8 cellular contexts compared by ENCODE assay signal in the genomic region with DNA sequence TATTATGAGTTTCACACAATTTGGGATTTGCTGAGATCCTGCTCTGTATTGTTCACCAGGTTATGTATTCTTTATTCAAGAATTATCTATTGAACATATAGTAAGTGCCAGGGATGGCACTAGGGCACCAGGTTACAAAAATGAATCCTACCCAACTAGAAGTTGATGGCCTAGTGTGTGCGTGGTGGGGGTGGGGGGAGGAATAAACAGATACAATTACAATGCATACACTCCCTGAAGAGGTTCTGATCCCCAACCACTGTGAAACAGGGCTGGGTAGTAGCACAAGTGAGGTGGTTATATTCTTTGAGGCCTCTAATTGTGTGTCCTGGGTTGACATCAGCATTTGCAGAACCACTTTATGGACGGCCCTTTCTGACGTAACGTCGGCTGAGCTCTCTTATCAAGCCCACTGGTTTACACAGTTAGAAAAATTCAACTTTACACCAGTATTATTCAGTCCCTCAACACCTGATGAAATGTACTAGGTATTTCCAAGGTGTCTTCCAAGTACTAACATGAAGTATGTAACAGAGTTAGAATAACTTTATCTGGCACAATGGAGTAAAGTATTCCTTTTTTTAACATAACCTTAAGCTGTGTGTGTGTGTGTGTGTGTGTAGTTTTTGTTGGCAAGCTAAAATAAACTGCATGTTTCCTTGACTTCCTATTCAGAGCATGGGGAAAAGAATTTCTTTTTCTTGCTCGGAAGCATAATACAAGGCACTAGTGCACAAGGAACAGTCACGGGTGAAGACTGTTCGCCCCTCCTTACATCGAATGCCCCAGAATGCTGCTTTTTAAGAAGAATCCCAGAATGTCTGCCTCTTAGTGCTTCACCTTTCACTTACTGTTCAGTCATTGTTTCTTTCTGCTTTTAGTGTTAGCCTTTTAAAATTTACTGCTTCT. TPM values are rescaled to one million over a fixed set of nuclear protein-coding genes. Genes with fewer than 3 reads are reported as not detected.
DNase-seq lines count a peak whose midpoint lies in the region; ATAC-seq and TF ChIP-seq lines count a peak whose summit lies in the region.

No MANE protein-coding gene starts in this region.

- H3K4me1 ChIP-seq in ACC112 (ENCODE audit: control insufficient read depth, insufficient read depth, low read length, unreplicated experiment) = peaks cover 69% of the 10 kb centered on the region
- peaks cover 44% of the 10 kb centered on the region for H3K4me1 ChIP-seq in Loucy (ENCODE audit: insufficient read depth, low read length, poor library complexity, severe bottlenecking)
- peaks cover 41% of the 10 kb centered on the region for H3K4me1 ChIP-seq in mammary epithelial cell (ENCODE audit: insufficient read depth, low read length)
- peaks cover 21 to 32% of the 10 kb centered on the region in 2 donors for H3K4me1 ChIP-seq in mucosa of rectum (ENCODE audit: control insufficient read depth in 2 of 2, insufficient read depth in 2 of 2, low read length in 2 of 2)

- intact Hi-C loops in mammary epithelial cell (cut with micrococcal nuclease) = loop anchor here (1.0 to 10.0 kb wide), 2 partner anchors 84 to 372 kb away; a partner anchor contains a TSS

- H3K27ac ChIP-seq in ACC112 (ENCODE audit: low read depth, low read length) (peak overlapping the region; percentile 66), mammary epithelial cell (ENCODE audit: insufficient read depth, low read depth, low read length) (no peak overlapping the region), mucosa of rectum (ENCODE audit: low read depth in 2 of 2, low read length in 2 of 2) (peak overlapping the region; percentile 29 to 57)

- CTCF ChIA-PET in mammary epithelial cell (lab: Charles Lee; ENCODE audit: low non-redundant PET) = interaction anchor here (0.6 to 1.2 kb wide), 3 partner anchors 74 to 85 kb away, joined by 3 to 12 read pairs (median 8); no protein-coding TSS in a partner anchor

- H3K9ac ChIP-seq in Loucy (ENCODE audit: low read depth, low read length, poor library complexity, severe bottlenecking) = peak overlapping the region; percentile 22
- no peak overlapping the region for H3K9ac ChIP-seq in mammary epithelial cell (ENCODE audit: insufficient read depth, low read length)
- no peak overlapping the region for H3K9ac ChIP-seq in mucosa of rectum (ENCODE audit: low read depth in 1 of 2, low read length in 2 of 2)

- H3K36me3 ChIP-seq in ACC112 (ENCODE audit: insufficient read depth, low read length) (no peaks in the 10 kb centered on the region), Loucy (ENCODE audit: insufficient read depth, low read length) (no peaks in the 10 kb centered on the region), mammary epithelial cell (ENCODE audit: insufficient read depth, low read length) (no peaks in the 10 kb centered on the region), mucosa of rectum (ENCODE audit: control insufficient read depth in 2 of 2, insufficient read depth in 2 of 2, low read length in 2 of 2) (peaks cover 0 to 4% of the 10 kb centered on the region in 2 donors)

- DNase-seq in mammary epithelial cell (no peak), NCI-H2227 treated with DMSO at 0.1 percent for 48 hours (lab: John Stamatoyannopoulos, UW) (no peak), activated gamma-delta T cell (lab: John Stamatoyannopoulos, UW) (no peak), pons (ENCODE audit: low spot score) (no peak)

- BruUV-seq in mammary epithelial cell (replicated peaks; lab: Mats Ljungman, UMichigan) = TSS peak; percentile 41

- ATAC-seq in GM18867 (IDR thresholded peaks at IDR 0.05; ENCODE audit: unreplicated experiment) = no peak

- H3K27me3 ChIP-seq in ACC112 (ENCODE audit: insufficient read depth, low read length) (no peaks in the 10 kb centered on the region), Loucy (ENCODE audit: insufficient read depth, low read length, poor library complexity, severe bottlenecking) (no peaks in the 10 kb centered on the region), mammary epithelial cell (ENCODE audit: insufficient read depth, low read length) (no peaks in the 10 kb centered on the region), mucosa of rectum (ENCODE audit: control insufficient read depth in 2 of 2, insufficient read depth in 2 of 2, low read length in 2 of 2) (no peaks in the 10 kb centered on the region)

- H4K20me1 ChIP-seq in Loucy (ENCODE audit: insufficient read depth, low read length, poor library complexity, severe bottlenecking) = peaks cover 14% of the 10 kb centered on the region
- H4K20me1 ChIP-seq in mammary epithelial cell (ENCODE audit: insufficient read depth, low read length) = no peaks in the 10 kb centered on the region

- in situ Hi-C loops in mammary epithelial cell (cut with MboI; ENCODE audit: low sequenced_read_pairs in 2 of 2) = loop anchor here in 1 of 2 donors (25.0 kb wide), 1 partner anchor 736 kb away; a partner anchor contains a TSS

- H3F3A ChIP-seq in Loucy (ENCODE audit: low read depth) = 0 out of 2 replicates have a peak, but pooled peaks cover 4% of the 10 kb centered on the region

- H3K4me3 ChIP-seq in ACC112 (ENCODE audit: low read depth, low read length) (peak overlapping the region; percentile 30), Loucy (ENCODE audit: low read length, poor library complexity, severe bottlenecking) (no peak overlapping the region), mammary epithelial cell (replicated peaks in 1 of 3; ENCODE audit: insufficient read depth in 1 of 3, low read depth in 2 of 3, low read length in 3 of 3) (no peak overlapping the region), mucosa of rectum (ENCODE audit: low read length in 2 of 2) (peak overlapping the region in 1 of 2 donors; percentile 5)

- H3K9me2 ChIP-seq in Loucy (replicated peaks; ENCODE audit: low read depth, low read length) = no peaks in the 10 kb centered on the region

- H3K79me2 ChIP-seq in ACC112 (ENCODE audit: control insufficient read depth, insufficient read depth, low read length, unreplicated experiment) (peaks cover 22% of the 10 kb centered on the region), Loucy (ENCODE audit: insufficient read depth, low read length) (peaks cover 42% of the 10 kb centered on the region), mammary epithelial cell (ENCODE audit: insufficient read depth, low read length) (peaks cover 31% of the 10 kb centered on the region)

- no peaks in the 10 kb centered on the region for H3K9me3 ChIP-seq in Loucy (ENCODE audit: insufficient read depth, low read depth, low read length)
- H3K9me3 ChIP-seq in mammary epithelial cell (replicated peaks; ENCODE audit: insufficient read depth, low read length) = no peaks in the 10 kb centered on the region
- no peaks in the 10 kb centered on the region for H3K9me3 ChIP-seq in mucosa of rectum (ENCODE audit: control insufficient read depth in 2 of 2, low read length in 2 of 2)

- TF ChIP-seq CTCF in Loucy (conservative IDR thresholded peaks at IDR 0.05; ENCODE audit: low read length) = no peak
- TF ChIP-seq CTCF in mammary epithelial cell (conservative IDR thresholded peaks at IDR 0.05 in 1 of 2, IDR thresholded peaks at IDR 0.05 in 1 of 2; ENCODE audit: extremely low read depth in 1 of 2, insufficient read depth in 1 of 2, low read depth in 1 of 2, low read length in 2 of 2) = no peak

- 73% methylated on average over 9 of the region's 9 CpGs for WGBS in mammary epithelial cell (ENCODE audit: low coverage, missing lambda C conversion rate)

- H2AFZ ChIP-seq in ACC112 (ENCODE audit: low read length, unreplicated experiment) = no peak overlapping the region
- H2AFZ ChIP-seq in Loucy (ENCODE audit: low read length) = no peak overlapping the region
- H2AFZ ChIP-seq in mammary epithelial cell (ENCODE audit: low read depth, low read length) = no peak overlapping the region

- H3K4me2 ChIP-seq in Loucy (ENCODE audit: low read depth, low read length, poor library complexity, severe bottlenecking) (no peak overlapping the region), mammary epithelial cell (ENCODE audit: insufficient read depth, low read depth, low read length) (no peak overlapping the region)

- dilution Hi-C loops in mammary epithelial cell (cut with HindIII; ENCODE audit: low sequenced_read_pairs) = loop anchor here (5.0 kb wide), 1 partner anchor 64 kb away; no protein-coding TSS in a partner anchor

RNA-seq across cellular contexts. Expression of a gene that starts 8.1 kb away (rescaled TPM):
- total RNA-seq in mammary epithelial cell = 10 to 100 TPM; 21.2 to 34.6 TPM
- polyA plus RNA-seq in mammary epithelial cell = 30.5 TPM
- polyA minus RNA-seq in mammary epithelial cell = 17.2 TPM

RNA-seq across cellular contexts. Expression of a gene that starts 10.3 kb away (rescaled TPM):
- 10 to 100 TPM in 1 of 2 donors, 1 to 10 TPM in 1; 3.5 to 13.0 TPM for total RNA-seq in mammary epithelial cell
- polyA plus RNA-seq in mammary epithelial cell = 2.4 TPM
- 13.3 TPM for polyA minus RNA-seq in mammary epithelial cell
